Comparison of ENCODE assay signal across 8 cellular contexts in genomic region chr19:58514564-58515020, GRCh38. TPM values are rescaled to one million over a fixed set of nuclear protein-coding genes. Genes with fewer than 3 reads are reported as not detected.
DNase-seq lines count a peak whose midpoint lies in the region; ATAC-seq and TF ChIP-seq lines count a peak whose summit lies in the region.

No MANE protein-coding gene starts in this region.

- BruUV-seq in MCF 10A (replicated peaks; lab: Mats Ljungman, UMichigan): TSS peak; percentile 44

- peaks cover 37% of the 10 kb centered on the region for H3K36me3 Mint-ChIP-seq in MCF 10A (ENCODE audit: insufficient read depth, unreplicated experiment)

- H3K4me3 Mint-ChIP-seq in MCF 10A (ENCODE audit: unreplicated experiment): peak overlapping the region; percentile 77

- peaks cover 14% of the 10 kb centered on the region for H3K4me1 Mint-ChIP-seq in MCF 10A (ENCODE audit: insufficient read depth, unreplicated experiment)

- POLR2A ChIA-PET in MCF 10A (lab: Yijun Ruan, JAX): interaction anchor here (0.6 to 3.8 kb wide), 9 partner anchors 15 to 127 kb away, joined by 3 to 35 read pairs (median 4); partner anchors contain the start of genes CHMP2A, TRIM28 and UBE2M

- H3K27ac Mint-ChIP-seq in MCF 10A (ENCODE audit: low read depth, unreplicated experiment): peak overlapping the region; percentile 86

- H2AFZ ChIP-seq in ACC112 (ENCODE audit: low read length, unreplicated experiment): no peak overlapping the region

- WGBS in mesodermal cell (ENCODE audit: insufficient coverage in 2 of 2), 2 experiments: 100% methylated on average over 1 of the region's 3 CpGs

- ATAC-seq in HG03432 (IDR thresholded peaks at IDR 0.05; ENCODE audit: unreplicated experiment) (no peak), HG02588 (IDR thresholded peaks at IDR 0.05; ENCODE audit: unreplicated experiment) (no peak)

- intact Hi-C loops in MCF 10A (cut with micrococcal nuclease): no loop called here

- no peaks in the 10 kb centered on the region for H3K9me3 Mint-ChIP-seq in MCF 10A (ENCODE audit: unreplicated experiment)

- peaks cover 25% of the 10 kb centered on the region for H3K79me2 ChIP-seq in ACC112 (ENCODE audit: control insufficient read depth, insufficient read depth, low read length, unreplicated experiment)

- no peak overlapping the region for H3K27ac ChIP-seq in ACC112 (ENCODE audit: low read depth, low read length)
- peak overlapping the region; percentile 79 for H3K27ac ChIP-seq in HUES48 (ENCODE audit: low read depth, low read length)
- H3K27ac ChIP-seq in mesodermal cell (ENCODE audit: low read depth, low read length, severe bottlenecking): no peak overlapping the region

- CTCF ChIA-PET in MCF 10A (lab: Yijun Ruan, JAX): interaction anchor here (0.7 to 2.0 kb wide), 9 partner anchors 10 to 714 kb away, joined by 3 to 21 read pairs (median 3); no protein-coding TSS in a partner anchor

- H3K27me3 ChIP-seq in ACC112 (ENCODE audit: insufficient read depth, low read length) (no peaks in the 10 kb centered on the region), HUES48 (ENCODE audit: control insufficient read depth, insufficient read depth, low read length) (no peaks in the 10 kb centered on the region)

- peak overlapping the region; percentile 63 for H3K4me3 ChIP-seq in ACC112 (ENCODE audit: low read depth, low read length)
- peak overlapping the region; percentile 62 for H3K4me3 ChIP-seq in HUES48 (ENCODE audit: low read depth, low read length)
- H3K4me3 ChIP-seq in mesodermal cell (ENCODE audit: extremely low read depth, insufficient read depth, low read length, poor library complexity, severe bottlenecking): peak overlapping the region; percentile 23

- H3K36me3 ChIP-seq in ACC112 (ENCODE audit: insufficient read depth, low read length) (no peaks in the 10 kb centered on the region), HUES48 (ENCODE audit: control insufficient read depth, insufficient read depth, low read length) (peaks cover 3% of the 10 kb centered on the region; the same call in 1 of the 2 replicates), mesodermal cell (ENCODE audit: control insufficient read depth, insufficient read depth, low read length) (peaks cover 43% of the 10 kb centered on the region)

- DNase-seq in MCF 10A (ENCODE audit: unreplicated experiment) (no peak), putamen (ENCODE audit: low spot score) (no peak), amniotic stem cell (lab: John Stamatoyannopoulos, UW) (no peak)

- H3K9me3 ChIP-seq in HUES48 (ENCODE audit: control insufficient read depth, insufficient read depth, low read length) (no peaks in the 10 kb centered on the region), mesodermal cell (ENCODE audit: control insufficient read depth, low read length) (no peaks in the 10 kb centered on the region)

- no peaks in the 10 kb centered on the region for H3K27me3 Mint-ChIP-seq in MCF 10A (ENCODE audit: insufficient read depth, unreplicated experiment)

- H3K4me1 ChIP-seq in ACC112 (ENCODE audit: control insufficient read depth, insufficient read depth, low read length, unreplicated experiment) (peaks cover 4% of the 10 kb centered on the region), HUES48 (ENCODE audit: control insufficient read depth, insufficient read depth, low read length) (peaks cover 20% of the 10 kb centered on the region), mesodermal cell (ENCODE audit: control insufficient read depth, insufficient read depth, low read length, poor library complexity, severe bottlenecking) (peaks cover 12% of the 10 kb centered on the region)

- H3K9ac ChIP-seq in HUES48 (ENCODE audit: low read depth, low read length): peak overlapping the region; percentile 32; the same call in 1 of the 2 replicates

- no peak for TF ChIP-seq CTCF in MCF 10A (IDR thresholded peaks at IDR 0.05; ENCODE audit: unreplicated experiment)

RNA-seq across cellular contexts. Expression of gene SLC27A5, which starts 2.8 kb away (rescaled TPM):
- 14.7 and 22.5 TPM in 2 replicates for total RNA-seq in MCF 10A (2022)
- polyA plus RNA-seq in mesodermal cell (2013, experiment 1 of 2): 8.0 TPM
- 4.6 TPM for polyA plus RNA-seq in mesodermal cell (2013, experiment 2 of 2)

RNA-seq across cellular contexts. Expression of gene ZBTB45, which starts 5.0 kb away (rescaled TPM):
- total RNA-seq in MCF 10A (2022): 12.8 and 15.0 TPM in 2 replicates
- polyA plus RNA-seq in mesodermal cell (2013, experiment 1 of 2): 18.0 TPM
- 13.4 TPM for polyA plus RNA-seq in mesodermal cell (2013, experiment 2 of 2)

RNA-seq across cellular contexts. Expression of gene TRIM28, which starts 29.3 kb away (rescaled TPM):
- total RNA-seq in MCF 10A (2022): 236 and 290 TPM in 2 replicates
- polyA plus RNA-seq in mesodermal cell (2013, experiment 1 of 2): 590 TPM
- polyA plus RNA-seq in mesodermal cell (2013, experiment 2 of 2): 581 TPM

RNA-seq across cellular contexts. Expression of gene ZNF446, which starts 38.4 kb away (rescaled TPM):
- 8.3 and 10.3 TPM in 2 replicates for total RNA-seq in MCF 10A (2022)
- polyA plus RNA-seq in mesodermal cell (2013, experiment 1 of 2): 9.1 TPM
- polyA plus RNA-seq in mesodermal cell (2013, experiment 2 of 2): 8.2 TPM

RNA-seq across cellular contexts. Expression of gene CHMP2A, which starts 40.3 kb away (rescaled TPM):
- 154 and 184 TPM in 2 replicates for total RNA-seq in MCF 10A (2022)
- polyA plus RNA-seq in mesodermal cell (2013, experiment 1 of 2): 110 TPM
- polyA plus RNA-seq in mesodermal cell (2013, experiment 2 of 2): 90.4 TPM
